In the genomic region with DNA sequence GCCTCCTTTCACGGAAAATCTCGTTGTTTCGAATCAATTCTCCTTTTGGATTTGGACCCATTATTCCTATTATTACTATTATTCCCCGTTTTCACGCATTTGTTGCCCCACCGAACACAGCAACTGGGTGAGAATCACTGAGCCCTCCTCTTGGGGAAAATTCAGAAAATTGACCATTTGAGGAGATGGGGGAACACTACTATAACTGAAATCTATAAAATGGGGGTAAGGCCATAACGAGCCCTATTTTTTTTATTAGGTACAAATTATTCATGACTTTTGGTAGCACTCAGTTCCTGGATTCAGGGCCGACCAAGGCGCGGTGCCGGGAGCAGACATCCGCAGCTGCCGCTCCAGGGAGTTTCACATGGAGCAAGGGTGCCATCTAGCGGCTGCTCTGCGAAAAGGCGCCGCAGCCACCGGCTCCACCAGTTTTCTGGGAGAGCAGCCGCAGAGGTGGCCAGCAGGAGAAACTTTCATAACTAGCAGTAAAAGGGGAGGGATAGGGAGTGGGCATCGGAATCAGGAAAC, we compare ENCODE assay signal across 8 cellular contexts. TPM values are rescaled to one million over a fixed set of nuclear protein-coding genes. Genes with fewer than 3 reads are reported as not detected.
A peak's percentile ranks its signal among the peaks of the same experiment; 100 is the strongest.
DNase-seq lines count a peak whose midpoint lies in the region; ATAC-seq, FAIRE-seq and TF ChIP-seq lines count a peak whose summit lies in the region.

No MANE protein-coding gene starts in this region.

- FAIRE-seq in bronchial epithelial cell (lab: Jason Lieb, UNC) (no peak), kidney (lab: Jason Lieb, UNC) (peak; percentile 97)

- peak overlapping the region; percentile 75 to 89 for H3K27ac ChIP-seq in kidney (ENCODE audit: low read depth in 2 of 2, low read length in 2 of 2)

- peak overlapping the region; percentile 60 to 95 for H3K9ac ChIP-seq in kidney (ENCODE audit: low read length in 2 of 2)

- ATAC-seq in activated CD4-positive, CD25-positive, alpha-beta regulatory T cell treated with anti-CD3 and anti-CD28 coated beads, Interleukin-2, amount 50 U/mL, for 24 hours: peak; percentile 67 to 76
- no peak for ATAC-seq in GM21717 (IDR thresholded peaks at IDR 0.05; ENCODE audit: unreplicated experiment)

- no peaks in the 10 kb centered on the region for H3K36me3 ChIP-seq in bronchial epithelial cell (ENCODE audit: control insufficient read depth, insufficient read depth, low read length)
- no peaks in the 10 kb centered on the region for H3K36me3 ChIP-seq in kidney (ENCODE audit: control insufficient read depth in 1 of 2, insufficient read depth in 2 of 2, low read length in 2 of 2)

- DNase-seq in NK-92 treated with Interleukin-12 subunit alpha and Interleukin-12 subunit beta, amount 100 ng/mL, for 24 hours (lab: John Stamatoyannopoulos, UW): peak; percentile 61
- DNase-seq in NK-92 (lab: John Stamatoyannopoulos, UW; ENCODE audit: unreplicated experiment): no peak
- DNase-seq in NCI-H226: peak; percentile 56
- peak; percentile 46 for DNase-seq in bronchial epithelial cell (ENCODE audit: low read depth)
- peak; percentile 96 for DNase-seq in kidney
- DNase-seq in stimulated activated CD4-positive, alpha-beta T cell treated with anti-CD3 and anti-CD28 coated beads, Interleukin-15, amount 100 ng/mL, for 24 hours: peak; percentile 87

- peak; percentile 89 for TF ChIP-seq CTCF in bronchial epithelial cell (IDR thresholded peaks at IDR 0.05; ENCODE audit: insufficient read depth, low read length, severe bottlenecking)
- peak; percentile 99 for TF ChIP-seq CTCF in kidney (IDR thresholded peaks at IDR 0.05; ENCODE audit: borderline replicate concordance, extremely low read depth, insufficient read depth)

- H3K4me1 ChIP-seq in kidney (ENCODE audit: control insufficient read depth in 1 of 2, insufficient read depth in 1 of 2, low read depth in 1 of 2, low read length in 2 of 2): peaks cover 0 to 11% of the 10 kb centered on the region in 2 donors

- peaks cover 87% of the 10 kb centered on the region for H3K27me3 ChIP-seq in bronchial epithelial cell (ENCODE audit: control insufficient read depth, insufficient read depth, low read length)

- intact Hi-C loops in kidney (cut with DNase I): no loop called here

- H3K4me3 ChIP-seq in bronchial epithelial cell (ENCODE audit: low read depth, low read length) (no peak overlapping the region), kidney (ENCODE audit: low read length in 2 of 2) (peak overlapping the region; percentile 24 to 85)

- H3K9me3 ChIP-seq in kidney (ENCODE audit: control insufficient read depth in 1 of 2, low read length in 2 of 2): no peaks in the 10 kb centered on the region

RNA-seq across cellular contexts. Expression of a gene that starts 3.3 kb away (rescaled TPM):
- total RNA-seq in bronchial epithelial cell (not detected in 2 replicates), kidney (48.7 TPM)
- polyA plus RNA-seq in kidney (ENCODE audit: insufficient read depth, low read depth, low replicate concordance): 19.3 TPM

RNA-seq across cellular contexts. Expression of a gene that starts 7.6 kb away (rescaled TPM):
- total RNA-seq in bronchial epithelial cell: not detected in 2 replicates
- total RNA-seq in kidney: 45.4 TPM
- polyA plus RNA-seq in kidney (ENCODE audit: insufficient read depth, low read depth, low replicate concordance): 49.6 TPM

RNA-seq across cellular contexts. Expression of a gene that starts 7.7 kb away (rescaled TPM):
- total RNA-seq in bronchial epithelial cell (not detected in 2 replicates), kidney (45.8 TPM)
- polyA plus RNA-seq in kidney (ENCODE audit: insufficient read depth, low read depth, low replicate concordance): 29.2 TPM

RNA-seq across cellular contexts. Expression of a gene that starts 13.6 kb away (rescaled TPM):
- total RNA-seq in bronchial epithelial cell: not detected in 2 replicates
- 90.2 TPM for total RNA-seq in kidney
- 44.0 TPM for polyA plus RNA-seq in kidney (ENCODE audit: insufficient read depth, low read depth, low replicate concordance)

RNA-seq across cellular contexts. Expression of a gene that starts 24.9 kb away (rescaled TPM):
- total RNA-seq in bronchial epithelial cell: not detected in 2 replicates
- 27.0 TPM for total RNA-seq in kidney
- 12.3 TPM for polyA plus RNA-seq in kidney (ENCODE audit: insufficient read depth, low read depth, low replicate concordance)

Comparison
In these comparisons a context has a peak if more than half of its experiments do, and no peak if none do; other contexts are left out.
1. RNA of a gene that starts 3.3 kb away (total RNA-seq): 48.7 TPM in kidney (single experiment); not detected in bronchial epithelial cell; every median in the first group is over 10 times any median in the second.
2. RNA of a gene that starts 7.6 kb away (total RNA-seq): 45.4 TPM in kidney (single experiment); not detected in bronchial epithelial cell; every median in the first group is over 10 times any median in the second.
3. RNA of a gene that starts 7.7 kb away (total RNA-seq): 45.8 TPM in kidney (single experiment); not detected in bronchial epithelial cell; every median in the first group is over 10 times any median in the second.